ENCODE assay signal across 12 cellular contexts in genomic region chrX:56762707-56763555, GRCh38. TPM values are rescaled to one million over a fixed set of nuclear protein-coding genes. Genes with fewer than 3 reads are reported as not detected.
DNase-seq lines count a peak whose midpoint lies in the region; ATAC-seq and TF ChIP-seq lines count a peak whose summit lies in the region.
"Had no signal": no experiment of that assay in that cellular context is flagged by ENCODE, and none has a peak within 500 bp of the region (broad histone marks: within the 10 kb centered on the region; RNA-seq: fewer than 3 reads in every experiment).

No MANE protein-coding gene starts in this region.

- no peaks in the 10 kb centered on the region for H3K27me3 Mint-ChIP-seq in central memory CD8-positive, alpha-beta T cell

- H3K27me3 ChIP-seq in HUES6 (ENCODE audit: control insufficient read depth, insufficient read depth, low read length) (no peaks in the 10 kb centered on the region), sigmoid colon (no peaks in the 10 kb centered on the region)

- TF ChIP-seq EP300 in sigmoid colon (IDR thresholded peaks at IDR 0.05), result no peak

- TF ChIP-seq POLR2A in sigmoid colon (IDR thresholded peaks at IDR 0.05), result no peak

- WGBS in sigmoid colon, 2 donors, result 80 to 91% methylated on average over 6 of the region's 6 CpGs

- ATAC-seq in GM18498 (IDR thresholded peaks at IDR 0.05; ENCODE audit: unreplicated experiment), result peak; percentile 4
- ATAC-seq in central memory CD8-positive, alpha-beta T cell (replicated peaks; ENCODE audit: extremely low read depth, poor library complexity, severe bottlenecking), result no peak

- no peak overlapping the region for H3K9ac ChIP-seq in HUES6 (ENCODE audit: low read length)

- H3K27ac ChIP-seq in HUES6 (ENCODE audit: low read depth, low read length) (peak overlapping the region; percentile 51; the same call in 1 of the 2 replicates), sigmoid colon (no peak overlapping the region)
- H3K27ac ChIP-seq: thoracic aorta had no signal

- H3K4me1 ChIP-seq in HUES6 (ENCODE audit: control insufficient read depth, insufficient read depth, low read length) (peaks cover 39% of the 10 kb centered on the region), sigmoid colon (peaks cover 0 to 32% (median 5%) of the 10 kb centered on the region in 4 donors)

- in situ Hi-C loops in GM13977 (cut with MboI; ENCODE audit: low pct_unique_long_range_greater_than_20kb, low sequenced_read_pairs, unreplicated experiment), result no loop called here

- peaks cover 41% of the 10 kb centered on the region for H3K4me1 Mint-ChIP-seq in central memory CD8-positive, alpha-beta T cell

- no peaks in the 10 kb centered on the region for H3K36me3 ChIP-seq in HUES6 (ENCODE audit: control insufficient read depth, insufficient read depth, low read length)
- H3K36me3 ChIP-seq in sigmoid colon, result no peaks in the 10 kb centered on the region
- H3K36me3 ChIP-seq: thoracic aorta had no signal

- H3K4me3 ChIP-seq in HUES6 (ENCODE audit: low read depth, low read length) (no peak overlapping the region), sigmoid colon (no peak overlapping the region)
- H3K4me3 ChIP-seq: thoracic aorta had no signal

- no peak for DNase-seq in central memory CD8-positive, alpha-beta T cell (ENCODE audit: low spot score in 2 of 2)
- peak; percentile 63 for DNase-seq in sigmoid colon
- DNase-seq in H4 (ENCODE audit: low spot score), result no peak
- DNase-seq in pons (ENCODE audit: low spot score), result no peak
- DNase-seq in GM13977 (ENCODE audit: low spot score), result no peak
- no peak for DNase-seq in SK-N-DZ (ENCODE audit: low spot score)
- DNase-seq: activated CD4-positive, alpha-beta T cell treated with anti-CD3 and anti-CD28 coated beads for 1 hour; caudate nucleus; NCI-H146 had no signal

- peak overlapping the region; percentile 90 for H3K27ac Mint-ChIP-seq in central memory CD8-positive, alpha-beta T cell (ENCODE audit: low read depth)

- intact Hi-C loops in sigmoid colon (cut with DNase I), result no loop called here

- H3K9me3 Mint-ChIP-seq in central memory CD8-positive, alpha-beta T cell, result no peaks in the 10 kb centered on the region

- TF ChIP-seq CTCF in sigmoid colon (IDR thresholded peaks at IDR 0.05), result no peak
- no peak for TF ChIP-seq CTCF in GM13977 (IDR thresholded peaks at IDR 0.05; ENCODE audit: extremely low read depth, insufficient read depth, missing control alignments)

- peak overlapping the region; percentile 62 for H3K4me3 Mint-ChIP-seq in central memory CD8-positive, alpha-beta T cell

- H3K36me3 Mint-ChIP-seq in central memory CD8-positive, alpha-beta T cell (ENCODE audit: insufficient read depth), result peaks cover 11% of the 10 kb centered on the region

- H3K9me3 ChIP-seq in HUES6 (ENCODE audit: control insufficient read depth, insufficient read depth, low read depth, low read length) (no peaks in the 10 kb centered on the region; the same call in 1 of the 2 replicates), sigmoid colon (no peaks in the 10 kb centered on the region)
- H3K9me3 ChIP-seq: thoracic aorta had no signal

RNA-seq across cellular contexts. Expression of gene NBDY, which starts 33.9 kb away (rescaled TPM):
- 10 to 100 TPM in 2 of 4 donors, 1 to 10 TPM in 2; 7.2 to 16.5 (median 10.5) TPM for total RNA-seq in sigmoid colon
- 10 to 100 TPM; 18.0 to 28.2 (median 23.6) TPM for polyA plus RNA-seq in sigmoid colon
- 11.7 and 19.0 TPM in 2 replicates for total RNA-seq in H4 (2014; rRNA removed; shearing (Covaris generic))
- 10.3 and 12.6 TPM in 2 replicates for polyA plus RNA-seq in SK-N-DZ (2014; cell fraction: cytosol; rRNA removed)
- polyA plus RNA-seq in SK-N-DZ (2014; cell fraction: nucleus; rRNA removed), result 3.9 and 7.2 TPM in 2 replicates
